In the genomic region with DNA sequence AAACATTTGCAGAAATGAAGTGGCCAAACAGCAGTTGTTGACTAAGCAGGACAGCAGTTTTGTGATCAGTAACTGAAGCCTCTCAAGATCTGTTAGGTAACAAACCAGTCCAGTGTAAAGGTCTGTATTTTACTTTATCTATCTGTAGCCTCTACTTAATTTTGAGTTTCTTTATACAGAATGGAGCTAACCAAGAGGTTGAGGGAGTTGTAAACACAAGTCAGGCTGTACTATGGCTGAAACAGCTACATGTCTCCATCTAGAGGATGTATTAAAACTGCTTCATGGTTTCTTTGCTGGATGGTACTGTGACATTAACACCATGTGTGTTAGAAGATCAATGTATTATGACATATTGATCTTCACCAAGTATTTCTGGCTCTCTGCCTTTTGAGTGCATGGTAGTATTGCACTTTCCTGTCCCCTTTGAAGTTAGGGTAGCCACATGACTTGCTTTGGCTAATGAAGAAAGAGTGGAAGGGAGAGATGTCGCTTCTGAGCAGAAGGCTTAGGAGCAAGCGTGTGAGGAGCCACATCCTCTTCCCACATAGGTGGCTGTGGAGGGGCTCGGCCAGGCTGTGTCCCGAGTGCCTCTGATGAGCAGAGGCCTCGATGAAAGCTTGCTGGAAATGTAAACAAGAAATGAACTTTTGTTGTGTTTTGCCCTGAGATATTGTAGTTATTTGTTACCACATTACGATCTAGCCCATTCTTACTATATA, we compare ENCODE assay signal across 8 cellular contexts.
DNase-seq lines count a peak whose midpoint lies in the region; ATAC-seq and TF ChIP-seq lines count a peak whose summit lies in the region.

No MANE protein-coding gene starts in this region.

- BruUV-seq in HCT116 (replicated peaks; lab: Mats Ljungman, UMichigan), result no TSS peak

- no peaks in the 10 kb centered on the region for H3K9me3 ChIP-seq in HCT116 (ENCODE audit: control insufficient read depth in 1 of 2, insufficient read depth in 1 of 2, low read depth in 1 of 2, low read length in 2 of 2)
- H3K9me3 ChIP-seq in Loucy (ENCODE audit: insufficient read depth, low read depth, low read length), result no peaks in the 10 kb centered on the region
- H3K9me3 ChIP-seq in WERI-Rb-1 (ENCODE audit: severe bottlenecking), result no peaks in the 10 kb centered on the region
- no peaks in the 10 kb centered on the region for H3K9me3 ChIP-seq in right atrium auricular region

- no peak overlapping the region for H3K27ac Mint-ChIP-seq in activated T-cell treated with anti-CD3 and anti-CD28 coated beads, Interleukin-2, amount 50 U/mL, for 72 hours
- no peak overlapping the region for H3K27ac Mint-ChIP-seq in activated T-cell treated with anti-CD3 and anti-CD28 coated beads, Interleukin-2, amount 50 U/mL, for 24 hours
- H3K27ac Mint-ChIP-seq in stimulated activated naive CD8-positive, alpha-beta T cell treated with anti-CD3 and anti-CD28 coated beads, Interleukin-15, amount 100 ng/mL, for 72 hours, result no peak overlapping the region

- POLR2A ChIA-PET in HCT116 (lab: Charles Lee), result no interaction called here

- no peak overlapping the region for H3K4me3 ChIP-seq in HCT116 (replicated peaks in 1 of 2; ENCODE audit: low read depth in 1 of 2, low read length in 2 of 2)
- H3K4me3 ChIP-seq in Loucy (ENCODE audit: low read length, poor library complexity, severe bottlenecking), result no peak overlapping the region
- H3K4me3 ChIP-seq in WERI-Rb-1 (ENCODE audit: low read depth, low read length), result no peak overlapping the region
- no peak overlapping the region for H3K4me3 ChIP-seq in right atrium auricular region

- no peaks in the 10 kb centered on the region for H3K36me3 Mint-ChIP-seq in activated T-cell treated with anti-CD3 and anti-CD28 coated beads, Interleukin-2, amount 50 U/mL, for 72 hours (ENCODE audit: insufficient read depth in 2 of 2)
- H3K36me3 Mint-ChIP-seq in activated T-cell treated with anti-CD3 and anti-CD28 coated beads, Interleukin-2, amount 50 U/mL, for 24 hours (ENCODE audit: low read depth), result no peaks in the 10 kb centered on the region

- H3K4me1 ChIP-seq in HCT116 (ENCODE audit: control insufficient read depth in 1 of 2, insufficient read depth in 2 of 2, low read length in 2 of 2) (no peaks in the 10 kb centered on the region), Loucy (ENCODE audit: insufficient read depth, low read length, poor library complexity, severe bottlenecking) (peaks cover 75% of the 10 kb centered on the region), right atrium auricular region (peaks cover 0 to 32% of the 10 kb centered on the region in 2 donors)

- no peaks in the 10 kb centered on the region for H3K9me3 Mint-ChIP-seq in activated T-cell treated with anti-CD3 and anti-CD28 coated beads, Interleukin-2, amount 50 U/mL, for 72 hours
- H3K9me3 Mint-ChIP-seq in activated T-cell treated with anti-CD3 and anti-CD28 coated beads, Interleukin-2, amount 50 U/mL, for 24 hours, result no peaks in the 10 kb centered on the region
- H3K9me3 Mint-ChIP-seq in stimulated activated naive CD8-positive, alpha-beta T cell treated with anti-CD3 and anti-CD28 coated beads, Interleukin-15, amount 100 ng/mL, for 72 hours, result no peaks in the 10 kb centered on the region

- H3K27ac ChIP-seq in HCT116 (ENCODE audit: low read depth, low read length) (no peak overlapping the region), WERI-Rb-1 (no peak overlapping the region), right atrium auricular region (no peak overlapping the region)

- TF ChIP-seq CTCF in HCT116 (IDR thresholded peaks at IDR 0.05 in 2 of 3, conservative IDR thresholded peaks at IDR 0.05 in 1 of 3; ENCODE audit: borderline replicate concordance in 1 of 3, insufficient read depth in 1 of 3, low read depth in 2 of 3, low read length in 2 of 3), result peak; percentile 56 to 74 (median 69)
- peak; percentile 90 for TF ChIP-seq CTCF in Loucy (conservative IDR thresholded peaks at IDR 0.05; ENCODE audit: low read length)
- TF ChIP-seq CTCF in WERI-Rb-1 (IDR thresholded peaks at IDR 0.05; ENCODE audit: low read depth, low read length), result peak; percentile 62
- TF ChIP-seq CTCF in right atrium auricular region (IDR thresholded peaks at IDR 0.05), result peak; percentile 15 to 68

- H3K36me3 ChIP-seq in HCT116 (ENCODE audit: control insufficient read depth in 1 of 2, insufficient read depth in 2 of 2, low read length in 2 of 2) (no peaks in the 10 kb centered on the region), Loucy (ENCODE audit: insufficient read depth, low read length) (no peaks in the 10 kb centered on the region), WERI-Rb-1 (no peaks in the 10 kb centered on the region), right atrium auricular region (no peaks in the 10 kb centered on the region)

- H4K20me1 ChIP-seq in HCT116 (ENCODE audit: insufficient read depth) (no peaks in the 10 kb centered on the region), Loucy (ENCODE audit: insufficient read depth, low read length, poor library complexity, severe bottlenecking) (no peaks in the 10 kb centered on the region)

- no peak overlapping the region for H3K4me2 ChIP-seq in HCT116 (ENCODE audit: low read length)
- peak overlapping the region; percentile 88 for H3K4me2 ChIP-seq in Loucy (ENCODE audit: low read depth, low read length, poor library complexity, severe bottlenecking)

- TF ChIP-seq RAD21 in HCT116 (IDR thresholded peaks at IDR 0.05; ENCODE audit: low read depth), result peak; percentile 81

- peaks cover 48% of the 10 kb centered on the region for H3F3A ChIP-seq in Loucy (ENCODE audit: low read depth)

- no peak for TF ChIP-seq POLR2A in HCT116 (IDR thresholded peaks at IDR 0.05; ENCODE audit: borderline replicate concordance, extremely low read depth, insufficient read depth, insufficient read length)

- CTCF ChIA-PET in HCT116 (lab: Charles Lee), result interaction anchor here (0.6 to 1.9 kb wide), 13 partner anchors 8 to 264 kb away, joined by 3 to 43 read pairs (median 4); a partner anchor contains a TSS

- intact Hi-C loops in HCT116 (cut with micrococcal nuclease), result loop anchor here (1.0 to 5.0 kb wide), 2 partner anchors 211 to 256 kb away; no protein-coding TSS in a partner anchor

- DNase-seq in activated T-cell treated with anti-CD3 and anti-CD28 coated beads, Interleukin-2, amount 50 U/mL, for 72 hours, result no peak
- no peak for DNase-seq in activated T-cell treated with anti-CD3 and anti-CD28 coated beads, Interleukin-2, amount 50 U/mL, for 24 hours
- DNase-seq in HCT116 (ENCODE audit: low read depth, low spot score) (peak; percentile 26), WERI-Rb-1 (no peak), right atrium auricular region (ENCODE audit: low spot score) (no peak), UCSD-AML1 (lab: John Stamatoyannopoulos, UW; ENCODE audit: unreplicated experiment) (no peak)
- DNase-seq in stimulated activated naive CD8-positive, alpha-beta T cell treated with anti-CD3 and anti-CD28 coated beads, Interleukin-15, amount 100 ng/mL, for 72 hours, result no peak

- no peak overlapping the region for H3K4me3 Mint-ChIP-seq in activated T-cell treated with anti-CD3 and anti-CD28 coated beads, Interleukin-2, amount 50 U/mL, for 72 hours
- H3K4me3 Mint-ChIP-seq in activated T-cell treated with anti-CD3 and anti-CD28 coated beads, Interleukin-2, amount 50 U/mL, for 24 hours, result no peak overlapping the region
- no peak overlapping the region for H3K4me3 Mint-ChIP-seq in stimulated activated naive CD8-positive, alpha-beta T cell treated with anti-CD3 and anti-CD28 coated beads, Interleukin-15, amount 100 ng/mL, for 72 hours

- RAD21 ChIA-PET in HCT116 (lab: Charles Lee; ENCODE audit: low non-redundant PET in 1 of 2, low total read pairs in 2 of 2, uncharacterized antibody in 2 of 2, unreplicated experiment in 2 of 2), result interaction anchor here (1.0 to 1.8 kb wide), 2 partner anchors 212 kb away, joined by 6 to 12 read pairs; no protein-coding TSS in a partner anchor

- H2AFZ ChIP-seq in HCT116 (ENCODE audit: low read depth, low read length, poor library complexity, severe bottlenecking) (peak overlapping the region; percentile 8), Loucy (ENCODE audit: low read length) (no peak overlapping the region)

- ATAC-seq in activated T-cell treated with anti-CD3 and anti-CD28 coated beads, Interleukin-2, amount 50 U/mL, for 72 hours (replicated peaks in 1 of 2), result peak; percentile 90 to 92
- peak; percentile 96 for ATAC-seq in HCT116
- ATAC-seq in stimulated activated naive CD8-positive, alpha-beta T cell treated with anti-CD3 and anti-CD28 coated beads, Interleukin-15, amount 100 ng/mL, for 72 hours, result peak; percentile 92

- H3K4me1 Mint-ChIP-seq in activated T-cell treated with anti-CD3 and anti-CD28 coated beads, Interleukin-2, amount 50 U/mL, for 72 hours (ENCODE audit: low read depth), result peaks cover 31% of the 10 kb centered on the region
- peaks cover 20% of the 10 kb centered on the region for H3K4me1 Mint-ChIP-seq in activated T-cell treated with anti-CD3 and anti-CD28 coated beads, Interleukin-2, amount 50 U/mL, for 24 hours (ENCODE audit: low read depth)
- peaks cover 19% of the 10 kb centered on the region for H3K4me1 Mint-ChIP-seq in stimulated activated naive CD8-positive, alpha-beta T cell treated with anti-CD3 and anti-CD28 coated beads, Interleukin-15, amount 100 ng/mL, for 72 hours

- H3K9ac ChIP-seq in HCT116 (ENCODE audit: low read length), result no peak overlapping the region
- peak overlapping the region; percentile 87 for H3K9ac ChIP-seq in Loucy (ENCODE audit: low read depth, low read length, poor library complexity, severe bottlenecking)

- no peaks in the 10 kb centered on the region for H3K79me2 ChIP-seq in HCT116 (ENCODE audit: insufficient read depth, low read length)
- H3K79me2 ChIP-seq in Loucy (ENCODE audit: insufficient read depth, low read length), result peaks cover 23% of the 10 kb centered on the region

- H3K27me3 ChIP-seq in HCT116 (ENCODE audit: insufficient read depth, low read length) (peaks cover 18% of the 10 kb centered on the region; the same call in 1 of the 2 replicates), Loucy (ENCODE audit: insufficient read depth, low read length, poor library complexity, severe bottlenecking) (no peaks in the 10 kb centered on the region), WERI-Rb-1 (ENCODE audit: insufficient read depth, low read depth, severe bottlenecking) (no peaks in the 10 kb centered on the region), right atrium auricular region (no peaks in the 10 kb centered on the region)

- H3K9me2 ChIP-seq in HCT116 (ENCODE audit: insufficient read depth) (no peaks in the 10 kb centered on the region), Loucy (replicated peaks; ENCODE audit: low read depth, low read length) (no peaks in the 10 kb centered on the region)

- H3K27me3 Mint-ChIP-seq in activated T-cell treated with anti-CD3 and anti-CD28 coated beads, Interleukin-2, amount 50 U/mL, for 72 hours (ENCODE audit: low read depth), result peaks cover 8% of the 10 kb centered on the region
- no peaks in the 10 kb centered on the region for H3K27me3 Mint-ChIP-seq in activated T-cell treated with anti-CD3 and anti-CD28 coated beads, Interleukin-2, amount 50 U/mL, for 24 hours
- H3K27me3 Mint-ChIP-seq in stimulated activated naive CD8-positive, alpha-beta T cell treated with anti-CD3 and anti-CD28 coated beads, Interleukin-15, amount 100 ng/mL, for 72 hours, result no peaks in the 10 kb centered on the region

TF ChIP-seq in HCT116, 20 proteins besides CTCF, POLR2A, EP300 and RAD21 (continues in another document):
- no peak for TF ChIP-seq SIN3A (IDR thresholded peaks at IDR 0.05; ENCODE audit: low read depth)
